19 cellular contexts compared by ENCODE assay signal in genomic region chr1:179879797-179880196, GRCh38. TPM values are rescaled to one million over a fixed set of nuclear protein-coding genes. Genes with fewer than 3 reads are reported as not detected.
A peak's percentile ranks its signal among the peaks of the same experiment; 100 is the strongest.
DNase-seq lines count a peak whose midpoint lies in the region; ATAC-seq and TF ChIP-seq lines count a peak whose summit lies in the region.
"Had no signal": no experiment of that assay in that cellular context is flagged by ENCODE, and none has a peak within 500 bp of the region (broad histone marks: within the 10 kb centered on the region; RNA-seq: fewer than 3 reads in every experiment).

No MANE protein-coding gene starts in this region.

- H3K4me3 Mint-ChIP-seq in MCF 10A (ENCODE audit: unreplicated experiment), result no peak overlapping the region
- H3K4me3 Mint-ChIP-seq in central memory CD8-positive, alpha-beta T cell, result no peak overlapping the region

- peak overlapping the region; percentile 100 for H3K27ac Mint-ChIP-seq in MCF 10A (ENCODE audit: low read depth, unreplicated experiment)
- peak overlapping the region; percentile 46 for H3K27ac Mint-ChIP-seq in central memory CD8-positive, alpha-beta T cell (ENCODE audit: low read depth)

- no peaks in the 10 kb centered on the region for H3K9me3 Mint-ChIP-seq in MCF 10A (ENCODE audit: unreplicated experiment)
- no peaks in the 10 kb centered on the region for H3K9me3 Mint-ChIP-seq in central memory CD8-positive, alpha-beta T cell
- H3K9me3 Mint-ChIP-seq: CD4-positive, CD25-positive, alpha-beta regulatory T cell; immature natural killer cell; naive B cell had no signal

- DNase-seq in MCF 10A (ENCODE audit: unreplicated experiment), result no peak
- DNase-seq in breast epithelium (ENCODE audit: low spot score in 2 of 2), result no peak
- DNase-seq in central memory CD8-positive, alpha-beta T cell (ENCODE audit: low spot score in 2 of 2), result no peak
- no peak for DNase-seq in foreskin melanocyte
- no peak for DNase-seq in OCI-M1 (lab: John Stamatoyannopoulos, UW)
- DNase-seq: activated CD4-positive, alpha-beta T cell treated with anti-CD3 and anti-CD28 coated beads for 36 hours; activated effector memory CD4-positive, alpha-beta T cell treated with anti-CD3 and anti-CD28 coated beads, Interleukin-2, amount 50 U/mL, for 16 hours; amygdala; CD4-positive, CD25-positive, alpha-beta regulatory T cell; cortex of kidney; hippocampal formation; immature natural killer cell; naive B cell; NCI-H1694; NCI-H526 treated with DMSO at 0.1 percent for 48 hours; RPMI8226 had no signal

- POLR2A ChIA-PET in MCF 10A (lab: Yijun Ruan, JAX) (interaction anchor here (0.7 to 8.5 kb wide), 5 partner anchors 46 to 736 kb away, joined by 3 to 108 read pairs (median 5); partner anchors contain the start of genes ABL2 and CEP350), HEK293 (lab: Yijun Ruan, JAX) (no interaction called here)

- CTCF ChIA-PET in MCF 10A (lab: Yijun Ruan, JAX), result interaction anchor here (0.6 to 1.7 kb wide), 3 partner anchors 13 to 288 kb away, joined by 3 to 7 read pairs (median 3); no protein-coding TSS in a partner anchor
- CTCF ChIA-PET in HEK293 (lab: Yijun Ruan, JAX), result interaction anchor here (0.6 to 0.9 kb wide), 4 partner anchors 15 to 299 kb away, joined by 3 to 6 read pairs (median 4); partner anchors contain the start of gene CEP350

- TF ChIP-seq POLR2A in breast epithelium (IDR thresholded peaks at IDR 0.05), result no peak

- peaks cover 46% of the 10 kb centered on the region for H3K4me1 Mint-ChIP-seq in MCF 10A (ENCODE audit: insufficient read depth, unreplicated experiment)
- peaks cover 32% of the 10 kb centered on the region for H3K4me1 Mint-ChIP-seq in central memory CD8-positive, alpha-beta T cell

- ATAC-seq in central memory CD8-positive, alpha-beta T cell (replicated peaks; ENCODE audit: extremely low read depth, poor library complexity, severe bottlenecking), result no peak
- no peak for ATAC-seq in HG02884 (IDR thresholded peaks at IDR 0.05; ENCODE audit: unreplicated experiment)
- ATAC-seq: activated CD4-positive, alpha-beta T cell treated with anti-CD3 and anti-CD28 coated beads for 36 hours; esophagus mucosa had no signal

- no peaks in the 10 kb centered on the region for H3K36me3 ChIP-seq in breast epithelium
- peaks cover 1 to 16% of the 10 kb centered on the region in 2 experiments for H3K36me3 ChIP-seq in HEK293 (ENCODE audit: control insufficient read depth in 2 of 2, insufficient read depth in 1 of 2, low read length in 2 of 2)

- H3K27ac ChIP-seq in breast epithelium (peak overlapping the region in 1 of 2 donors; percentile 100), HEK293 (ENCODE audit: extremely low read depth, low read depth, low read length) (no peak overlapping the region)

- no peaks in the 10 kb centered on the region for H3K27me3 ChIP-seq in breast epithelium

- H3K9me3 ChIP-seq in breast epithelium (no peaks in the 10 kb centered on the region), HEK293 (ENCODE audit: control insufficient read depth, insufficient read depth, low read depth, low read length) (no peaks in the 10 kb centered on the region)

- BruUV-seq in MCF 10A (replicated peaks; lab: Mats Ljungman, UMichigan), result no TSS peak

- TF ChIP-seq CTCF in MCF 10A (IDR thresholded peaks at IDR 0.05; ENCODE audit: unreplicated experiment), result no peak
- no peak for TF ChIP-seq CTCF in breast epithelium (IDR thresholded peaks at IDR 0.05)
- TF ChIP-seq CTCF in HEK293 (tag by site-specific recombination; IDR thresholded peaks at IDR 0.05), result no peak

- H3K4me3 ChIP-seq in breast epithelium, result no peak overlapping the region
- no peak overlapping the region for H3K4me3 ChIP-seq in HEK293 (ENCODE audit: low read depth, low read length)

- H3K4me1 ChIP-seq in breast epithelium (peaks cover 0 to 21% of the 10 kb centered on the region in 2 donors), HEK293 (ENCODE audit: control insufficient read depth, insufficient read depth, low read length) (no peaks in the 10 kb centered on the region)

- H3K36me3 Mint-ChIP-seq in MCF 10A (ENCODE audit: insufficient read depth, unreplicated experiment), result peaks cover 25% of the 10 kb centered on the region
- peaks cover 23% of the 10 kb centered on the region for H3K36me3 Mint-ChIP-seq in central memory CD8-positive, alpha-beta T cell (ENCODE audit: insufficient read depth)
- H3K36me3 Mint-ChIP-seq: naive B cell had no signal

- H3K27me3 Mint-ChIP-seq in MCF 10A (ENCODE audit: insufficient read depth, unreplicated experiment), result no peaks in the 10 kb centered on the region
- H3K27me3 Mint-ChIP-seq in central memory CD8-positive, alpha-beta T cell, result no peaks in the 10 kb centered on the region
- H3K27me3 Mint-ChIP-seq: activated CD4-positive, alpha-beta T cell treated with anti-CD3 and anti-CD28 coated beads for 36 hours; CD4-positive, CD25-positive, alpha-beta regulatory T cell; naive B cell had no signal

- intact Hi-C loops in MCF 10A (cut with micrococcal nuclease), result loop anchor here (5.0 to 10.0 kb wide), 3 partner anchors 148 to 595 kb away; no protein-coding TSS in a partner anchor
- intact Hi-C loops in breast epithelium (cut with DNase I; ENCODE audit: low total_unique reads), result no loop called here

TF ChIP-seq in HEK293, 187 proteins besides CTCF, POLR2A, EP300 and RAD21 (continues in another document):
- TF ChIP-seq ZNF10 (tag by site-specific recombination; IDR thresholded peaks at IDR 0.05) (peak; percentile 71), ZNF692 (tag by site-specific recombination; IDR thresholded peaks at IDR 0.05) (peak; percentile 35; the same call in 1 of the 2 replicates), ZNF639 (tag by site-specific recombination; IDR thresholded peaks at IDR 0.05) (0 out of 2 replicates have a peak, but pooled peaks have one; percentile 32), PRDM1 (tag by site-specific recombination; IDR thresholded peaks at IDR 0.05) (peak; percentile 46; the same call in 1 of the 2 replicates), ZXDB (tag by site-specific recombination; IDR thresholded peaks at IDR 0.05) (peak; percentile 13; the same call in 1 of the 2 replicates), ZBTB17 (tag by site-specific recombination; IDR thresholded peaks at IDR 0.05) (peak; percentile 77), ZBTB6 (tag by site-specific recombination; IDR thresholded peaks at IDR 0.05) (no peak), ZSCAN4 (tag by site-specific recombination; IDR thresholded peaks at IDR 0.05) (peak; percentile 61), ZNF362 (tag by site-specific recombination; IDR thresholded peaks at IDR 0.05) (no peak), ZNF600 (tag by site-specific recombination; IDR thresholded peaks at IDR 0.05) (peak; percentile 49)

RNA-seq across cellular contexts. Expression of gene TOR1AIP2, which starts 2.2 kb away (rescaled TPM):
- 160 and 166 TPM in 2 replicates for total RNA-seq in MCF 10A (2022)
- 10 to 100 TPM; 64.6 to 80.6 (median 65.1) TPM for total RNA-seq in breast epithelium

RNA-seq across cellular contexts. Expression of gene TOR1AIP1, which starts 2.3 kb away (rescaled TPM):
- total RNA-seq in MCF 10A (2022), result 52.4 and 53.7 TPM in 2 replicates
- 100 to 1,000 TPM in 1 of 3 donors, 10 to 100 TPM in 2; 55.7 to 112 (median 90.9) TPM for total RNA-seq in breast epithelium
